In the genomic region with DNA sequence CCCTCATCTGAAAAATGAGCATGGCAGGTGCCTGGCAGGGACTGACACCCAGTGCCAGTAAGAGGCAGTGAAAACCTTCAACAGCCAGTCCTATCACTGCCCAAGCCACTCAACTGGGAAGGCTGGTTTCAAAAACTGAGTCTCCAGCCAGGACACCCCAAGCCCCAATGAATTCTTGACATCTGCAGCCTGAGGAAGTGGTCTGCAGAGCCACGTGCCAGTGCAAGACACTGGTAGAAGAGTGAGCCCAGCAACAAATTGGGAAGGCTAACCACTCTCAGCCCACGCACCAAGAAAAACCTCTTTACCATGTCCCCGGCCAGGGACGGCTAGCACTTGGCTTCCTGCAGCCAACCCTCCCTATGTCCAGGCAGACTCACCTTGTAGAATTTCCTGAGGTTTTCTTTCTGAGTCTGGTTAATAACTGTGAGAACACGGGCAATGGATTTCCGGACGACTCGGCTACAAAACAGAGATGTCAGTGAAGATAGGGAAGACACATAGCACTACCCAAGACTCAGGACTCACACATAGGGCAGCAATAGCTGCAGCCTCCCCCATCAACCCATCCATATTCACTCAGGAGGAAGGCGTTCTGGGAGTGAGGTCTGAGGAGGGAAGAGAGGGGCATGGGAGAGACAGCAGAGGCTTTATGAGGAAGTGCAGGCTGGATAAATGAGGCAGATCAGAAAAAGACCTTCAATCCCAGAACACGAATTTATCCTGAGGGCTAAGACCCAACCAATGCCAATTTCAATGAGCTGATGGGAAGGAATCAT, we compare ENCODE assay signal across 1 cellular context.
TF ChIP-seq lines count a peak whose summit lies in the region.

No MANE protein-coding gene starts in this region.

TF ChIP-seq in HCT116, 20 proteins besides CTCF, POLR2A, EP300 and RAD21 (continued from another document):
- TF ChIP-seq, protein P1, sequence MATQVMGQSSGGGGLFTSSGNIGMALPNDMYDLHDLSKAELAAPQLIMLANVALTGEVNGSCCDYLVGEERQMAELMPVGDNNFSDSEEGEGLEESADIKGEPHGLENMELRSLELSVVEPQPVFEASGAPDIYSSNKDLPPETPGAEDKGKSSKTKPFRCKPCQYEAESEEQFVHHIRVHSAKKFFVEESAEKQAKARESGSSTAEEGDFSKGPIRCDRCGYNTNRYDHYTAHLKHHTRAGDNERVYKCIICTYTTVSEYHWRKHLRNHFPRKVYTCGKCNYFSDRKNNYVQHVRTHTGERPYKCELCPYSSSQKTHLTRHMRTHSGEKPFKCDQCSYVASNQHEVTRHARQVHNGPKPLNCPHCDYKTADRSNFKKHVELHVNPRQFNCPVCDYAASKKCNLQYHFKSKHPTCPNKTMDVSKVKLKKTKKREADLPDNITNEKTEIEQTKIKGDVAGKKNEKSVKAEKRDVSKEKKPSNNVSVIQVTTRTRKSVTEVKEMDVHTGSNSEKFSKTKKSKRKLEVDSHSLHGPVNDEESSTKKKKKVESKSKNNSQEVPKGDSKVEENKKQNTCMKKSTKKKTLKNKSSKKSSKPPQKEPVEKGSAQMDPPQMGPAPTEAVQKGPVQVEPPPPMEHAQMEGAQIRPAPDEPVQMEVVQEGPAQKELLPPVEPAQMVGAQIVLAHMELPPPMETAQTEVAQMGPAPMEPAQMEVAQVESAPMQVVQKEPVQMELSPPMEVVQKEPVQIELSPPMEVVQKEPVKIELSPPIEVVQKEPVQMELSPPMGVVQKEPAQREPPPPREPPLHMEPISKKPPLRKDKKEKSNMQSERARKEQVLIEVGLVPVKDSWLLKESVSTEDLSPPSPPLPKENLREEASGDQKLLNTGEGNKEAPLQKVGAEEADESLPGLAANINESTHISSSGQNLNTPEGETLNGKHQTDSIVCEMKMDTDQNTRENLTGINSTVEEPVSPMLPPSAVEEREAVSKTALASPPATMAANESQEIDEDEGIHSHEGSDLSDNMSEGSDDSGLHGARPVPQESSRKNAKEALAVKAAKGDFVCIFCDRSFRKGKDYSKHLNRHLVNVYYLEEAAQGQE (IDR thresholded peaks at IDR 0.05; ENCODE audit: low read depth), result no peak
- TF ChIP-seq SRF (IDR thresholded peaks at IDR 0.05; ENCODE audit: low read depth), result no peak
- TF ChIP-seq, protein P2, sequence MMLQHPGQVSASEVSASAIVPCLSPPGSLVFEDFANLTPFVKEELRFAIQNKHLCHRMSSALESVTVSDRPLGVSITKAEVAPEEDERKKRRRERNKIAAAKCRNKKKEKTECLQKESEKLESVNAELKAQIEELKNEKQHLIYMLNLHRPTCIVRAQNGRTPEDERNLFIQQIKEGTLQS (IDR thresholded peaks at IDR 0.05), result no peak
- TF ChIP-seq, protein P3, sequence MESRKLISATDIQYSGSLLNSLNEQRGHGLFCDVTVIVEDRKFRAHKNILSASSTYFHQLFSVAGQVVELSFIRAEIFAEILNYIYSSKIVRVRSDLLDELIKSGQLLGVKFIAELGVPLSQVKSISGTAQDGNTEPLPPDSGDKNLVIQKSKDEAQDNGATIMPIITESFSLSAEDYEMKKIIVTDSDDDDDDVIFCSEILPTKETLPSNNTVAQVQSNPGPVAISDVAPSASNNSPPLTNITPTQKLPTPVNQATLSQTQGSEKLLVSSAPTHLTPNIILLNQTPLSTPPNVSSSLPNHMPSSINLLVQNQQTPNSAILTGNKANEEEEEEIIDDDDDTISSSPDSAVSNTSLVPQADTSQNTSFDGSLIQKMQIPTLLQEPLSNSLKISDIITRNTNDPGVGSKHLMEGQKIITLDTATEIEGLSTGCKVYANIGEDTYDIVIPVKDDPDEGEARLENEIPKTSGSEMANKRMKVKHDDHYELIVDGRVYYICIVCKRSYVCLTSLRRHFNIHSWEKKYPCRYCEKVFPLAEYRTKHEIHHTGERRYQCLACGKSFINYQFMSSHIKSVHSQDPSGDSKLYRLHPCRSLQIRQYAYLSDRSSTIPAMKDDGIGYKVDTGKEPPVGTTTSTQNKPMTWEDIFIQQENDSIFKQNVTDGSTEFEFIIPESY (IDR thresholded peaks at IDR 0.05; ENCODE audit: extremely low read depth, insufficient replicate concordance, low read length), result no peak
- TF ChIP-seq, protein P4, sequence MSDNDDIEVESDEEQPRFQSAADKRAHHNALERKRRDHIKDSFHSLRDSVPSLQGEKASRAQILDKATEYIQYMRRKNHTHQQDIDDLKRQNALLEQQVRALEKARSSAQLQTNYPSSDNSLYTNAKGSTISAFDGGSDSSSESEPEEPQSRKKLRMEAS (IDR thresholded peaks at IDR 0.05), result no peak
- no peak for TF ChIP-seq EGR1 (IDR thresholded peaks at IDR 0.05; ENCODE audit: low read depth)
- no peak for TF ChIP-seq ZFX (IDR thresholded peaks at IDR 0.05)
- TF ChIP-seq POLR2AphosphoS5 (IDR thresholded peaks at IDR 0.05; ENCODE audit: low read depth, low read length), result no peak
- no peak for TF ChIP-seq FOSL1 (IDR thresholded peaks at IDR 0.05; ENCODE audit: low read depth)
- TF ChIP-seq CBX3 (IDR thresholded peaks at IDR 0.05; ENCODE audit: low read depth), result no peak
- no peak for TF ChIP-seq SIN3A (IDR thresholded peaks at IDR 0.05; ENCODE audit: low read depth)
- TF ChIP-seq YY1 (IDR thresholded peaks at IDR 0.05; ENCODE audit: extremely low read depth, insufficient replicate concordance, low read depth, low read length), result no peak
